1 cellular context compared by ENCODE assay signal in the genomic region with DNA sequence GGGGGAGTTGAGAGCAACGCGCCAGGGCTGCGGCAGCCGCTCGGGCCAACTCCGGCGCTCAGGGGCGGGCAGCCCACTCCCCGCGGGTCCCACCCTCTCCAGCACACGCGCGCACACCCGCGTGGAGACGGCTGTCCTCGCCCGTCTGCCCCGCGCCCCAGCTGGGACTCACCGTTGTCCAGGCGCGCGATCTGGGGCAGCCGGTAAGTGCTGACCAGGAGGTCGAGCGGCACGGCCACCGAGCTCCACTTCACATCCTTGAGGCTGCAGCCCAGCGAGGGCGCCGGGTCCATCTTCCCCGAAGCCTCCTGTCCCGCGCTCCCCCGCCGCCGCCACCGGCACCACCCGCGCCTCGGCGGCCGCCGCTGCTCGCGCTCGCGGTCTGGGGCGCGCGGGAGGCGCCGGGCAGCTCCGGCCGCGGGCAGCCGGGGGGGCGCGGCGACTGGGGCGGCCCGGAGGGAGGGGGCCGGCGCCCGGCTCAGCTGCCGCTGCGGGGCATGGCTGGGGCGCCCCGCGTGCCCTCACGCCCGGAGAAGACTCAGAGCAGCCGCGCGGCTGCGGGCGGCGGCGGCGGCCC.
TF ChIP-seq lines count a peak whose summit lies in the region.

No MANE protein-coding gene starts in this region.

TF ChIP-seq in GM23338, 12 proteins besides CTCF, POLR2A, EP300 and RAD21 (continued from another document):
- TF ChIP-seq ZNF462 (CRISPR knock-in tag; IDR thresholded peaks at IDR 0.05): no peak
